Comparison of ENCODE assay signal across 7 cellular contexts in genomic region chr2:26268671-26269070, GRCh38. TPM values are rescaled to one million over a fixed set of nuclear protein-coding genes. Genes with fewer than 3 reads are reported as not detected.
A peak's percentile ranks its signal among the peaks of the same experiment; 100 is the strongest.
DNase-seq lines count a peak whose midpoint lies in the region; ATAC-seq and TF ChIP-seq lines count a peak whose summit lies in the region.
"Not testable (repeated sequence)": the region's sequence is repeated elsewhere in the genome, so short reads cannot be mapped to it uniquely, and the experiment has no call there.

No MANE protein-coding gene starts in this region.

- peaks cover 0 to 11% of the 10 kb centered on the region in 2 donors for H3K36me3 ChIP-seq in adrenal gland (replicated peaks in 1 of 2)
- not testable (repeated sequence) for H3K36me3 ChIP-seq in cardiac muscle cell; osteoblast (ENCODE audit: insufficient read depth, low read length)

- H3K4me1 ChIP-seq in adrenal gland (replicated peaks in 1 of 2) (peaks cover 5 to 41% of the 10 kb centered on the region in 2 donors), cardiac muscle cell (ENCODE audit: low read depth) (peaks cover 11% of the 10 kb centered on the region), osteoblast (ENCODE audit: insufficient read depth, low read length) (peaks cover 35% of the 10 kb centered on the region)
- not testable (repeated sequence) for H3K4me1 ChIP-seq in right cardiac atrium (ENCODE audit: control insufficient read depth, insufficient read depth, low read length)

- not testable (repeated sequence) for ATAC-seq in right cardiac atrium

- H2AFZ ChIP-seq in osteoblast (ENCODE audit: low read length): not testable (repeated sequence)

- not testable (repeated sequence) for H3K4me3 ChIP-seq in adrenal gland; cardiac muscle cell; right cardiac atrium (ENCODE audit: low read length); osteoblast (ENCODE audit: insufficient read depth, low read length)

- intact Hi-C loops in adrenal gland (cut with DNase I); right cardiac atrium (cut with DNase I): not testable (repeated sequence)

- peak overlapping the region; percentile 10 to 74 (median 57) for H3K27ac ChIP-seq in adrenal gland
- H3K27ac ChIP-seq in epithelial cell of prostate: peak overlapping the region; percentile 80
- H3K27ac ChIP-seq in cardiac muscle cell: peak overlapping the region; percentile 52
- H3K27ac ChIP-seq in right cardiac atrium (ENCODE audit: low read length): peak overlapping the region; percentile 7
- peak overlapping the region; percentile 59 for H3K27ac ChIP-seq in osteoblast (ENCODE audit: low read depth, low read length)

- TF ChIP-seq POLR2A in adrenal gland (IDR thresholded peaks at IDR 0.05): not testable (repeated sequence)

- WGBS in adrenal gland, 4 donors: 53 to 60% (median 60%) methylated on average over 8 of the region's 8 CpGs
- 90% methylated on average over 8 of the region's 8 CpGs for WGBS in right cardiac atrium

- not testable (repeated sequence) for H3K79me2 ChIP-seq in osteoblast (ENCODE audit: insufficient read depth, low read length)

- TF ChIP-seq CTCF in adrenal gland (IDR thresholded peaks at IDR 0.05); cardiac muscle cell (IDR thresholded peaks at IDR 0.05; ENCODE audit: low read depth, low read length); osteoblast (IDR thresholded peaks at IDR 0.05; ENCODE audit: extremely low read depth, low read depth, low read length): not testable (repeated sequence)

- H3K4me2 ChIP-seq in osteoblast (ENCODE audit: insufficient read depth, low read length): peak overlapping the region; percentile 20

- H4K20me1 ChIP-seq in osteoblast (ENCODE audit: insufficient read depth, low read length): not testable (repeated sequence)

- DNase-seq in CD1c-positive myeloid dendritic cell (ENCODE audit: extremely low spot score): peak; percentile 13
- peak; percentile 12 for DNase-seq in NCI-H226
- DNase-seq in adrenal gland: peak in 6 of 7 donors; percentile 38 to 64 (median 51)
- DNase-seq in epithelial cell of prostate (ENCODE audit: low read depth, low spot score); cardiac muscle cell (ENCODE audit: low read depth in 1 of 2, low spot score in 1 of 2); osteoblast (ENCODE audit: insufficient read length, low spot score, missing footprints): not testable (repeated sequence)
- peak in 1 of 3 donors; percentile 43 for DNase-seq in right cardiac atrium

- not testable (repeated sequence) for H3K9me3 ChIP-seq in adrenal gland (replicated peaks in 1 of 3); cardiac muscle cell (ENCODE audit: low read depth); right cardiac atrium (ENCODE audit: control insufficient read depth, low read length); osteoblast (ENCODE audit: low read depth, low read length)

- H3K27me3 ChIP-seq in adrenal gland; cardiac muscle cell; right cardiac atrium (ENCODE audit: control insufficient read depth, insufficient read depth); osteoblast (ENCODE audit: insufficient read depth, low read length): not testable (repeated sequence)

RNA-seq across cellular contexts. Expression of gene HADHB, which starts 23.9 kb away (rescaled TPM):
- total RNA-seq in adrenal gland (100 to 1,000 TPM; 304 to 496 (median 388) TPM), cardiac muscle cell (108 and 118 TPM in 2 replicates), right cardiac atrium (100 to 1,000 TPM; 750 to 992 (median 857) TPM), osteoblast (119 and 143 TPM in 2 replicates)
- polyA plus RNA-seq in adrenal gland (100 to 1,000 TPM in 2 of 3 donors, 10 to 100 TPM in 1; 69.6 to 420 (median 112) TPM), cardiac muscle cell (189 and 229 TPM in 2 replicates), right cardiac atrium (918 TPM)

RNA-seq across cellular contexts. Expression of gene HADHA, which starts 24.2 kb away (rescaled TPM):
- 100 to 1,000 TPM; 154 to 252 (median 210) TPM for total RNA-seq in adrenal gland
- 100 to 1,000 TPM in 1 of 3 donors, 10 to 100 TPM in 2; 43.8 to 309 (median 57.5) TPM for polyA plus RNA-seq in adrenal gland
- 149 and 154 TPM in 2 replicates for total RNA-seq in cardiac muscle cell
- polyA plus RNA-seq in cardiac muscle cell: 197 and 223 TPM in 2 replicates
- total RNA-seq in right cardiac atrium: 100 to 1,000 TPM; 329 to 410 (median 375) TPM
- polyA plus RNA-seq in right cardiac atrium: 307 TPM
- total RNA-seq in osteoblast: 113 and 117 TPM in 2 replicates

Comparison
In these comparisons a context has a peak if more than half of its experiments do, and no peak if none do; other contexts are left out.
1. H3K27ac ChIP-seq: peak in every context shown above with its lines; median percentile 80 in epithelial cell of prostate; 59 in osteoblast; 57 in adrenal gland; 52 in cardiac muscle cell; 7 in right cardiac atrium.